2 cellular contexts compared by ENCODE assay signal in the genomic region with DNA sequence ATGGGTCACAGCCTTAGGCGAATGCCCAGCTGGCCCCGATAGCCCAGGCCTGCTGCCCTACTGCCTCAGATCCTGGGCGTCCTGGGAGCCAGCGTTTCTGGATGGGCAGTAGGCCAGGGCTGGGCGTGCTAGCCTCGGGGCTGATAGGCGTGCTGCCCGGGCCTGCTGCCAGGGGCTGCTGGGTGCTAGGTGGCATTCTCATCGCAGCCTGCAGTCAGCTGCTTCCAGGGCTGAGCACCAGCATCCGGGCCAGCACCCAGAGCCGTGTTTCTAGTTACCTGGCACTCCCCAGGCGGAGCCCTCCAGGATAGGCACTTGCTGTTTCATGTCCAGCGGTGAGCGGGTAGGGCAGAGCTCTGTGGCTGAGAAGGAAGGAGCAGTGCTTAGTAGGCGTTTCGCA. TPM values are rescaled to one million over a fixed set of nuclear protein-coding genes. Genes with fewer than 3 reads are reported as not detected.
"Had no signal": no experiment of that assay in that cellular context is flagged by ENCODE, and none has a peak within 500 bp of the region (broad histone marks: within the 10 kb centered on the region; RNA-seq: fewer than 3 reads in every experiment).

No MANE protein-coding gene starts in this region.

RNA-seq across cellular contexts. Expression of a gene that starts 57.1 kb away (rescaled TPM):
- total RNA-seq: HepG2, T-helper 17 cell had no signal
- polyA plus RNA-seq: HepG2 had no signal
